In genomic region chr4:119894650-119895208, GRCh38 we compare ENCODE assay signal across 23 cellular contexts.
"Had no signal": no experiment of that assay in that cellular context is flagged by ENCODE, and none has a peak within 500 bp of the region (broad histone marks: within the 10 kb centered on the region; RNA-seq: fewer than 3 reads in every experiment).

No MANE protein-coding gene starts in this region.

- H3K36me3 Mint-ChIP-seq: activated naive CD4-positive, alpha-beta T cell treated with anti-CD3 and anti-CD28 coated beads, Interleukin-2, amount 50 U/mL, for 24 hours; naive thymus-derived CD8-positive, alpha-beta T cell had no signal

- H3K4me3 ChIP-seq: body of pancreas, cardiac muscle cell, gastrocnemius medialis, left ventricle myocardium inferior, psoas muscle, skin epidermis, uterus had no signal

- H3K9me3 ChIP-seq: body of pancreas, gastrocnemius medialis, left ventricle myocardium inferior, psoas muscle, uterus had no signal

- H3K27ac ChIP-seq: body of pancreas, cardiac muscle cell, gastrocnemius medialis, left ventricle myocardium inferior, psoas muscle, skin epidermis, uterus, VCaP had no signal

- H3K27me3 ChIP-seq: body of pancreas, cardiac muscle cell, gastrocnemius medialis, uterus had no signal

- H3K4me1 ChIP-seq: body of pancreas, gastrocnemius medialis, left ventricle myocardium inferior, psoas muscle, uterus had no signal

- H3K4me3 Mint-ChIP-seq: activated naive CD4-positive, alpha-beta T cell treated with anti-CD3 and anti-CD28 coated beads, Interleukin-2, amount 50 U/mL, for 24 hours; naive thymus-derived CD8-positive, alpha-beta T cell; stimulated activated naive CD8-positive, alpha-beta T cell treated with anti-CD3 and anti-CD28 coated beads, Interleukin-15, Interleukin-2, amounts not matched to agents 100 ng/mL and 50 ng/mL, for 24 hours had no signal

- H3K4me1 Mint-ChIP-seq: activated naive CD4-positive, alpha-beta T cell treated with anti-CD3 and anti-CD28 coated beads, Interleukin-2, amount 50 U/mL, for 24 hours; naive thymus-derived CD8-positive, alpha-beta T cell had no signal

- DNase-seq: activated CD4-positive, alpha-beta T cell treated with anti-CD3 and anti-CD28 coated beads, Interleukin-2, amount 50 U/mL, for 1 hour; activated CD4-positive, CD25-positive, alpha-beta regulatory T cell treated with anti-CD3 and anti-CD28 coated beads, Interleukin-2, amount 50 U/mL, for 72 hours; activated gamma-delta T cell treated with Interleukin-2 at 50 U/mL for 16 hours; activated T-cell treated with anti-CD3 and anti-CD28 coated beads, Interleukin-2, amount 50 U/mL, for 1 hour; anterior cingulate cortex; body of pancreas; cortex of kidney; erythroblast; gastrocnemius medialis; head of caudate nucleus; hypothalamus; left ventricle myocardium inferior; naive thymus-derived CD8-positive, alpha-beta T cell; psoas muscle; right cardiac atrium; stimulated activated CD4-positive, alpha-beta T cell treated with anti-CD3 and anti-CD28 coated beads, Interleukin-1b, Interleukin-23, amount 100 ng/mL, for 48 hours; trophoblast cell; uterus had no signal

- ATAC-seq: body of pancreas; gastrocnemius medialis; naive thymus-derived CD8-positive, alpha-beta T cell; psoas muscle; right cardiac atrium had no signal

- H3K27ac Mint-ChIP-seq: activated naive CD4-positive, alpha-beta T cell treated with anti-CD3 and anti-CD28 coated beads, Interleukin-2, amount 50 U/mL, for 24 hours; naive thymus-derived CD8-positive, alpha-beta T cell; stimulated activated naive CD8-positive, alpha-beta T cell treated with anti-CD3 and anti-CD28 coated beads, Interleukin-15, Interleukin-2, amounts not matched to agents 100 ng/mL and 50 ng/mL, for 24 hours had no signal

- H3K36me3 ChIP-seq: cardiac muscle cell, gastrocnemius medialis, left ventricle myocardium inferior, uterus had no signal

- H3K9me3 Mint-ChIP-seq: activated naive CD4-positive, alpha-beta T cell treated with anti-CD3 and anti-CD28 coated beads, Interleukin-2, amount 50 U/mL, for 24 hours; naive thymus-derived CD8-positive, alpha-beta T cell; stimulated activated naive CD8-positive, alpha-beta T cell treated with anti-CD3 and anti-CD28 coated beads, Interleukin-15, Interleukin-2, amounts not matched to agents 100 ng/mL and 50 ng/mL, for 24 hours had no signal
